Comparison of ENCODE assay signal across 21 cellular contexts in the genomic region with DNA sequence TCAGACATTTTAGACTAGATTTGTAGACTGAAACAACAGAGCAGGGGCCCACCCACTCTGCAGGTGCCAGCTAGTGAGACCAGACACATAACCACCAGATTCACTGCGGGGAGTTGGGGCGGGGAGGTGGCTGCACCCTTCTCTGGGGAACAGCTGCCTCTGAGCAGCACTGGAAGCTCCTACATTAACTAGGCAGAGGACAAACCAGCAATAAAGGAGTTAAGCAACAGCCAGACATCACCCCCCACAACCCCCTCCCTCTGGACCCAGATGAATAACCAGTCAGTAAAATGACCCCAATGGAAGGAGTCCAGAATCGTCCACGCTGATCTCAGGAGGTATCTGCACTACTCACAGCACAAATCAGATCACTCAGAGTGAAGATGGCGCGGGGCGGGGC.
"Had no signal": no experiment of that assay in that cellular context is flagged by ENCODE, and none has a peak within 500 bp of the region (broad histone marks: within the 10 kb centered on the region; RNA-seq: fewer than 3 reads in every experiment).

No MANE protein-coding gene starts in this region.

- ATAC-seq: activated CD4-positive, CD25-positive, alpha-beta regulatory T cell treated with anti-CD3 and anti-CD28 coated beads, Interleukin-2, amount 50 U/mL, for 24 hours; activated CD8-positive, alpha-beta memory T cell treated with anti-CD3 and anti-CD28 coated beads, Interleukin-2, amount 10 ng/mL, durations not matched to agents 7 days and 5 days; activated CD8-positive, alpha-beta T cell treated with anti-CD3 and anti-CD28 coated beads for 36 hours; foreskin keratinocyte; natural killer cell treated with Interleukin-12 subunit alpha and Interleukin-12 subunit beta and Interleukin-15 and Interleukin-18, amount 100 ng/mL, for 72 hours; sciatic nerve; stimulated activated naive B cell treated with anti-CD40 and anti-IgM and Interleukin-4, amounts not matched to agents 10 μg/mL and 1 μg/mL and 100 μg/mL, for 72 hours had no signal

- H3K4me1 ChIP-seq: foreskin keratinocyte had no signal

- H3K36me3 ChIP-seq: left ventricle myocardium inferior, thoracic aorta had no signal

- DNase-seq: activated CD4-positive, alpha-beta T cell treated with anti-CD3 and anti-CD28 coated beads, Interleukin-2, amount 10 ng/mL, durations not matched to agents 7 days and 5 days; activated CD8-positive, alpha-beta memory T cell treated with anti-CD3 and anti-CD28 coated beads, Interleukin-2, amount 10 ng/mL, durations not matched to agents 7 days and 5 days; activated CD8-positive, alpha-beta T cell treated with anti-CD3 and anti-CD28 coated beads for 36 hours; activated effector memory CD4-positive, alpha-beta T cell treated with anti-CD3 and anti-CD28 coated beads, Interleukin-2, amount 50 U/mL, for 16 hours; activated naive CD4-positive, alpha-beta T cell treated with anti-CD3 and anti-CD28 coated beads, Interleukin-2, amount 10 ng/mL, durations not matched to agents 7 days and 5 days; activated T-cell treated with anti-CD3 and anti-CD28 coated beads for 4 hours; amygdala; cortex of kidney; effector CD4-positive, alpha-beta T cell; erythroblast; foreskin keratinocyte; left ventricle myocardium inferior; occipital lobe; stimulated activated CD4-positive, alpha-beta T cell treated with anti-CD3 and anti-CD28 coated beads, Interleukin-2, amount 100 ng/mL, for 48 hours; stimulated activated CD8-positive, alpha-beta memory T cell treated with anti-CD3 and anti-CD28 coated beads, Interleukin-4, amount 100 ng/mL, for 48 hours; stimulated activated naive B cell treated with anti-CD40 and anti-IgM and Interleukin-4, amounts not matched to agents 10 μg/mL and 1 μg/mL and 100 μg/mL, for 72 hours had no signal

- H3K4me3 ChIP-seq: left ventricle myocardium inferior, smooth muscle cell, thoracic aorta had no signal

- H3K9me3 ChIP-seq: left ventricle myocardium inferior, thoracic aorta had no signal

- H3K27ac ChIP-seq: foreskin keratinocyte, thoracic aorta had no signal

- H3K4me2 ChIP-seq: smooth muscle cell had no signal
